ENCODE assay signal across 22 cellular contexts in the genomic region with DNA sequence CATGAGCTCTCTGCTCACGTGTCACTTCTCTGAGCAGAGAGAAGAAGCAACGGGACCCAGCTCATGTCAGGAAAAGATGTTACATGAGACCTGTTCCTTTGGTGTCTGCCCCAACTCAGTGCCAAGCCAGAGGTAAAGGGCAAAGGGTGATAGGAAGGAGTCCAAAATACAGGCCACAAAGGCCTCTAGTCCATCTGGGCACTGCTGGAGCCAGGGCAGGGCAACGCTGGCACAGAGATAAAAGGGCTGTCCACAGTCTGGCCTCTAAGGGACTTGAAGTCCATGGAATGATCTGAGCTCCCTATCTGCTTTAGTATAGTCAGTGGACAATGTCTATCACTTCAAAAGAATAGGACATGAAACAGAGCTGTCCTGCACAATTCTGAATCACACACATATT.
"Had no signal": no experiment of that assay in that cellular context is flagged by ENCODE, and none has a peak within 500 bp of the region (broad histone marks: within the 10 kb centered on the region; RNA-seq: fewer than 3 reads in every experiment).

No MANE protein-coding gene starts in this region.

- H3K36me3 ChIP-seq: prostate gland, sigmoid colon, spleen had no signal

- FAIRE-seq: endometrium had no signal

- H3K9me3 Mint-ChIP-seq: activated T-cell treated with anti-CD3 and anti-CD28 coated beads, Interleukin-2, amount 50 U/mL, for 24 hours; nephron progenitor cell; stimulated activated memory B cell treated with anti-CD40 and anti-IgM and Interleukin-4, amounts not matched to agents 10 μg/mL and 1 μg/mL and 100 μg/mL, for 72 hours had no signal

- H3K27me3 ChIP-seq: hepatocyte, sigmoid colon, spleen had no signal

- H3K4me2 ChIP-seq: hepatocyte had no signal

- H3K36me3 Mint-ChIP-seq: mesothelial cell of epicardium; stimulated activated memory B cell treated with anti-CD40 and anti-IgM and Interleukin-4, amounts not matched to agents 10 μg/mL and 1 μg/mL and 100 μg/mL, for 72 hours; T-cell had no signal

- H3K4me3 ChIP-seq: coronary artery, hepatocyte, lung, prostate gland, sigmoid colon, spleen had no signal

- H3K4me1 ChIP-seq: prostate gland had no signal

- H3K4me1 Mint-ChIP-seq: mesothelial cell of epicardium had no signal

- H3K79me2 ChIP-seq: hepatocyte had no signal

- H3K9me3 ChIP-seq: prostate gland, sigmoid colon, spleen had no signal

- H2AFZ ChIP-seq: hepatocyte had no signal

- H3K27ac Mint-ChIP-seq: activated CD8-positive, alpha-beta T cell treated with anti-CD3 and anti-CD28 coated beads, Interleukin-2, amount 10 ng/mL, durations not matched to agents 7 days and 5 days; activated naive CD8-positive, alpha-beta T cell treated with anti-CD3 and anti-CD28 coated beads, Interleukin-2, amount 10 ng/mL, durations not matched to agents 7 days and 5 days; activated T-cell treated with anti-CD3 and anti-CD28 coated beads, Interleukin-2, amount 50 U/mL, for 24 hours; activated T-helper 2 cell treated with anti-CD3 and anti-CD28 coated beads, Interferon-gamma antibody, Interleukin-2, Interleukin-4, amounts not matched to agents 10 μg/mL and 5 μg/mL and 100 μg/mL, durations not matched to agents 14 hours and 24 hours and 36 hours; mesothelial cell of epicardium; nephron progenitor cell; stimulated activated memory B cell treated with anti-CD40 and anti-IgM and Interleukin-4, amounts not matched to agents 10 μg/mL and 1 μg/mL and 100 μg/mL, for 72 hours; T-cell had no signal

- H3K27ac ChIP-seq: coronary artery, hepatocyte, prostate gland, sigmoid colon, spleen had no signal

- H3K27me3 Mint-ChIP-seq: activated T-cell treated with anti-CD3 and anti-CD28 coated beads, Interleukin-2, amount 50 U/mL, for 24 hours; stimulated activated memory B cell treated with anti-CD40 and anti-IgM and Interleukin-4, amounts not matched to agents 10 μg/mL and 1 μg/mL and 100 μg/mL, for 72 hours; T-cell had no signal

- H3K4me3 Mint-ChIP-seq: activated CD8-positive, alpha-beta T cell treated with anti-CD3 and anti-CD28 coated beads, Interleukin-2, amount 10 ng/mL, durations not matched to agents 7 days and 5 days; activated naive CD8-positive, alpha-beta T cell treated with anti-CD3 and anti-CD28 coated beads, Interleukin-2, amount 10 ng/mL, durations not matched to agents 7 days and 5 days; activated T-cell treated with anti-CD3 and anti-CD28 coated beads, Interleukin-2, amount 50 U/mL, for 24 hours; mesothelial cell of epicardium; nephron progenitor cell; stimulated activated memory B cell treated with anti-CD40 and anti-IgM and Interleukin-4, amounts not matched to agents 10 μg/mL and 1 μg/mL and 100 μg/mL, for 72 hours; T-cell had no signal

- ATAC-seq: activated CD8-positive, alpha-beta T cell treated with anti-CD3 and anti-CD28 coated beads, Interleukin-2, amount 10 ng/mL, durations not matched to agents 7 days and 5 days; stimulated activated memory B cell treated with anti-CD40 and anti-IgM and Interleukin-4, amounts not matched to agents 10 μg/mL and 1 μg/mL and 100 μg/mL, for 72 hours; T-cell had no signal

- DNase-seq: activated CD4-positive, alpha-beta T cell treated with anti-CD3 and anti-CD28 coated beads for 48 hours; activated CD4-positive, CD25-positive, alpha-beta regulatory T cell; activated CD8-positive, alpha-beta T cell treated with anti-CD3 and anti-CD28 coated beads, Interleukin-2, amount 10 ng/mL, durations not matched to agents 7 days and 5 days; activated naive CD4-positive, alpha-beta T cell treated with Interleukin-2 at 50 U/mL for 16 hours; activated naive CD8-positive, alpha-beta T cell treated with anti-CD3 and anti-CD28 coated beads, Interleukin-2, amount 10 ng/mL, durations not matched to agents 7 days and 5 days; activated T-cell treated with anti-CD3 and anti-CD28 coated beads, Interleukin-2, amount 50 U/mL, for 24 hours; anterior cingulate cortex; erythroblast; nephron progenitor cell; occipital lobe; sigmoid colon; spleen; stimulated activated CD4-positive, alpha-beta T cell treated with anti-CD3 and anti-CD28 coated beads, Interleukin-4, amount 100 ng/mL, for 4 hours; T-cell had no signal
